Comparison of ENCODE assay signal across 1 cellular context in genomic region chr1:159598196-159598595, GRCh38.
TF ChIP-seq lines count a peak whose summit lies in the region.

No MANE protein-coding gene starts in this region.

TF ChIP-seq in GM23338, 12 proteins besides CTCF, POLR2A, EP300 and RAD21 (continued from another document):
- TF ChIP-seq ZNF462 (CRISPR knock-in tag; IDR thresholded peaks at IDR 0.05) (no peak), POLR2AphosphoS5 (IDR thresholded peaks at IDR 0.05; ENCODE audit: low read depth) (no peak)
